Comparison of ENCODE assay signal across 8 cellular contexts in the genomic region with DNA sequence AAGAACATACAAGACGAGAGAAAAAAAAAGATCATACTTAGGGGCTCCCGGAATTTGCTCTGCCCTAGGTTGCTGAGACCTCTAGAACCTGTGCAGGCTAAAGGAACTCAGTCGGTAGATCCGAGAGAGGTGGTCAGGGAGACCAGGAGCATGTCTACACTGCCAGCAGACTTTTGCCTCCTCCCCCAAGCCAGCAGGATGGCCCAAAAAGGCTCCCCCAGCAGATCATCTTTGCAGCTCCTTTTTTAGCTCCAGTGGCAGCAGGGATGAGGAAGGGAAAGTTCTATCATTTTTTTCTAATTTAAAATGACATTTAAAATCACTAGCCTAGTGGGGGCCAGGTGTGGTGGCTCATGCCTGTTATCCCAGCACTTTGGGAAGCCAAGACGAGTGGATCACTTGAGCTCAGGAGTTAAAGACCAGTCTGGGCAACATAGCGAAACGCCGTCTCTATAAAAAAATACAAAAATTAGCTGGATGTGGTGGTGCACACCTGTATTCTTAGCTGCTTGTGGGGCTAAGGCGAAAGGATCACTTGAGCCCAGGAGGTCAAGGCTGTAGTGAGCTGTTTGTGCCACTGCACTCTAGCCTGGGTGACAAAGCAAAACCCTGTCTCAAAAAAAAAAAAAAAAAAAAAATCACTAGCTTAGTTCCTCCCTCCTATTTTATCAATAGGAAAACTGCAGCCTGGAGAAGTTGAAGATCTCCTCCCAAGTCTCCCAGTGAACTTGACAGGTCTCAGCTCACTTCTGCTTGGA.
DNase-seq lines count a peak whose midpoint lies in the region; ATAC-seq and TF ChIP-seq lines count a peak whose summit lies in the region.

No MANE protein-coding gene starts in this region.

- peaks cover 0 to 38% (median 19%) of the 10 kb centered on the region in 11 experiments; a peak in 17 of 22 replicates for H3K36me3 ChIP-seq in BLaER1 treated with 17β-estradiol and CSF1 and Interleukin-3, amounts not matched to agents 10 nM and 100 nM
- H3K36me3 ChIP-seq in MM.1S (replicated peaks; ENCODE audit: insufficient read depth, low read length) (no peaks in the 10 kb centered on the region), neutrophil (no peaks in the 10 kb centered on the region), BE2C (peaks cover 3% of the 10 kb centered on the region; the same call in 1 of the 2 replicates)

- DNase-seq in MM.1S, result peak; percentile 42
- no peak for DNase-seq in coronary artery (ENCODE audit: low spot score)
- DNase-seq in BE2C, result no peak
- DNase-seq in SIG-M5 (lab: John Stamatoyannopoulos, UW), result no peak

- TF ChIP-seq CTCF in MM.1S (IDR thresholded peaks at IDR 0.05; ENCODE audit: low read length) (no peak), coronary artery (IDR thresholded peaks at IDR 0.05) (no peak), neutrophil (IDR thresholded peaks at IDR 0.05) (no peak), BE2C (IDR thresholded peaks at IDR 0.05; ENCODE audit: low read depth, low read length) (no peak)

- H3F3A ChIP-seq in MM.1S (ENCODE audit: insufficient read depth, low read length), result 0 out of 2 replicates have a peak, but pooled peaks cover 4% of the 10 kb centered on the region

- ATAC-seq in GM21390 (IDR thresholded peaks at IDR 0.05; ENCODE audit: unreplicated experiment) (no peak), HG03095 (IDR thresholded peaks at IDR 0.05; ENCODE audit: unreplicated experiment) (no peak)

- peak overlapping the region in 3 of 10 experiments; percentile 7 to 10 (median 9); a peak in 2 of 20 replicates for H3K4me3 ChIP-seq in BLaER1 treated with 17β-estradiol and CSF1 and Interleukin-3, amounts not matched to agents 10 nM and 100 nM
- H3K4me3 ChIP-seq in MM.1S (ENCODE audit: low read length) (peak overlapping the region; percentile 64), coronary artery (peak overlapping the region; percentile 65), neutrophil (ENCODE audit: low read depth in 1 of 2, low read length in 1 of 2) (no peak overlapping the region), BE2C (ENCODE audit: low read depth, low read length) (no peak overlapping the region)

- H3K27me3 ChIP-seq in BLaER1 treated with 17β-estradiol and CSF1 and Interleukin-3, amounts not matched to agents 10 nM and 100 nM, result no peaks in the 10 kb centered on the region
- H3K27me3 ChIP-seq in MM.1S (replicated peaks; ENCODE audit: insufficient read depth, low read length) (no peaks in the 10 kb centered on the region), neutrophil (no peaks in the 10 kb centered on the region), BE2C (no peaks in the 10 kb centered on the region)

- peak overlapping the region in 10 of 11 experiments; percentile 24 to 64 (median 51); a peak in 18 of 22 replicates for H3K9ac ChIP-seq in BLaER1 treated with 17β-estradiol and CSF1 and Interleukin-3, amounts not matched to agents 10 nM and 100 nM
- peak overlapping the region; percentile 60; the same call in 1 of the 2 replicates for H3K9ac ChIP-seq in MM.1S (ENCODE audit: low read length)

- H4K20me1 ChIP-seq in BLaER1 treated with 17β-estradiol and CSF1 and Interleukin-3, amounts not matched to agents 10 nM and 100 nM, result peaks cover 43 to 100% (median 96%) of the 10 kb centered on the region in 11 experiments; a peak in 21 of 22 replicates
- H4K20me1 ChIP-seq in MM.1S (ENCODE audit: insufficient read depth, low read length), result no peaks in the 10 kb centered on the region

- peak overlapping the region; percentile 43 to 80 (median 68); a peak in 20 of 22 replicates for H3K27ac ChIP-seq in BLaER1 treated with 17β-estradiol and CSF1 and Interleukin-3, amounts not matched to agents 10 nM and 100 nM
- H3K27ac ChIP-seq in MM.1S (ENCODE audit: low read length) (peak overlapping the region; percentile 56; the same call in 1 of the 2 replicates), coronary artery (peak overlapping the region; percentile 92 to 95), neutrophil (peak overlapping the region; percentile 37)

- H3K9me2 ChIP-seq in MM.1S (replicated peaks; ENCODE audit: insufficient read depth, low read length), result no peaks in the 10 kb centered on the region

- no peaks in the 10 kb centered on the region for H3K9me3 ChIP-seq in BLaER1 treated with 17β-estradiol and CSF1 and Interleukin-3, amounts not matched to agents 10 nM and 100 nM (replicated peaks in 1 of 11)
- H3K9me3 ChIP-seq in MM.1S (replicated peaks; ENCODE audit: insufficient read depth, low read length) (no peaks in the 10 kb centered on the region), neutrophil (no peaks in the 10 kb centered on the region), BE2C (no peaks in the 10 kb centered on the region)

- peak overlapping the region; percentile 60 for H2AFZ ChIP-seq in MM.1S (ENCODE audit: low read length)

- H3K4me1 ChIP-seq in BLaER1 treated with 17β-estradiol and CSF1 and Interleukin-3, amounts not matched to agents 10 nM and 100 nM, result peaks cover 58 to 77% (median 60%) of the 10 kb centered on the region in 10 experiments
- H3K4me1 ChIP-seq in MM.1S (ENCODE audit: low read length) (peaks cover 21% of the 10 kb centered on the region), neutrophil (ENCODE audit: control insufficient read depth in 1 of 2, insufficient read depth in 1 of 2, low read depth in 1 of 2, low read length in 1 of 2) (peaks cover 0 to 5% of the 10 kb centered on the region in 2 experiments), BE2C (peaks cover 37% of the 10 kb centered on the region)

- H3K4me2 ChIP-seq in BLaER1 treated with 17β-estradiol and CSF1 and Interleukin-3, amounts not matched to agents 10 nM and 100 nM, result peak overlapping the region; percentile 32 to 86 (median 58)
- H3K4me2 ChIP-seq in MM.1S (ENCODE audit: low read depth, low read length), result peak overlapping the region; percentile 74

- H3K79me2 ChIP-seq in MM.1S (ENCODE audit: low read length), result peaks cover 11% of the 10 kb centered on the region; the same call in 1 of the 2 replicates

Comparison
In these comparisons a context has a peak if more than half of its experiments do, and no peak if none do; other contexts are left out.
1. H3K27ac ChIP-seq: peak in every context shown above with its lines; median percentile 94 in coronary artery; 68 in BLaER1 treated with 17β-estradiol and CSF1 and Interleukin-3, amounts not matched to agents 10 nM and 100 nM; 56 in MM.1S; 37 in neutrophil.
2. H3K4me3 ChIP-seq: peak in MM.1S (single experiment) and coronary artery (single experiment); none in neutrophil (0 of 2) and BE2C (single experiment).